Comparison of ENCODE assay signal across 28 cellular contexts in genomic region chr1:203183828-203184227, GRCh38. TPM values are rescaled to one million over a fixed set of nuclear protein-coding genes. Genes with fewer than 3 reads are reported as not detected.
"Had no signal": no experiment of that assay in that cellular context is flagged by ENCODE, and none has a peak within 500 bp of the region (broad histone marks: within the 10 kb centered on the region; RNA-seq: fewer than 3 reads in every experiment).

No MANE protein-coding gene starts in this region.

- DNase-seq: colonic mucosa; effector CD8-positive, alpha-beta T cell; endodermal cell; foreskin fibroblast; kidney; left lung; nephron progenitor cell; stimulated activated CD4-positive, alpha-beta T cell treated with anti-CD3 and anti-CD28 coated beads, Interleukin-15, amount 100 ng/mL, for 24 hours; stimulated activated CD4-positive, alpha-beta T cell treated with anti-CD3 and anti-CD28 coated beads, Interleukin-4, amount 100 ng/mL, for 1 hour; stimulated activated CD8-positive, alpha-beta memory T cell treated with anti-CD3 and anti-CD28 coated beads, Interleukin-4, amount 100 ng/mL, for 48 hours; stimulated activated naive CD4-positive, alpha-beta T cell; stimulated activated naive CD8-positive, alpha-beta T cell treated with anti-CD3 and anti-CD28 coated beads, Interleukin-15, amount 100 ng/mL, for 72 hours; transverse colon; uterus had no signal

- H3K27me3 ChIP-seq: colonic mucosa, gastroesophageal sphincter, heart left ventricle, hepatocyte, left lung, right atrium auricular region, suprapubic skin, transverse colon, upper lobe of right lung, uterus had no signal

- H3K36me3 ChIP-seq: colonic mucosa, gastroesophageal sphincter, heart left ventricle, prostate gland, right atrium auricular region, suprapubic skin, transverse colon, upper lobe of right lung, uterus had no signal

- H3K79me2 ChIP-seq: hepatocyte, parathyroid adenoma had no signal

- H3K27ac ChIP-seq: colonic mucosa, epithelial cell of prostate, gastroesophageal sphincter, heart left ventricle, hepatocyte, left lung, parathyroid adenoma, prostate gland, right atrium auricular region, suprapubic skin, transverse colon, upper lobe of right lung, uterus had no signal

- FAIRE-seq: kidney had no signal

- H3K9me3 ChIP-seq: colonic mucosa, gastroesophageal sphincter, heart left ventricle, left lung, prostate gland, right atrium auricular region, suprapubic skin, transverse colon, upper lobe of right lung, uterus had no signal

- H3K9ac ChIP-seq: parathyroid adenoma had no signal

- ATAC-seq: esophagus mucosa; gastroesophageal sphincter; heart left ventricle; left lung; naive thymus-derived CD8-positive, alpha-beta T cell; stimulated activated naive CD8-positive, alpha-beta T cell treated with anti-CD3 and anti-CD28 coated beads, Interleukin-15, amount 100 ng/mL, for 72 hours; upper lobe of right lung had no signal

- H2AFZ ChIP-seq: hepatocyte, parathyroid adenoma had no signal

- H3K4me3 ChIP-seq: colonic mucosa, gastroesophageal sphincter, heart left ventricle, hepatocyte, left lung, prostate gland, right atrium auricular region, suprapubic skin, transverse colon, upper lobe of right lung, uterus had no signal

- H3K4me1 ChIP-seq: colonic mucosa, parathyroid adenoma, prostate gland had no signal

- H3K4me2 ChIP-seq: hepatocyte had no signal

RNA-seq across cellular contexts. Expression of gene CHI3L1, which starts 2.7 kb away (rescaled TPM):
- total RNA-seq: chondrocyte; lung microvascular endothelial cell; naive thymus-derived CD8-positive, alpha-beta T cell had no signal
- polyA plus RNA-seq: naive thymus-derived CD8-positive, alpha-beta T cell had no signal

RNA-seq across cellular contexts. Expression of gene MYBPH, which starts 8.2 kb away (rescaled TPM):
- total RNA-seq: chondrocyte; colonic mucosa; endodermal cell; esophagus mucosa; gastroesophageal sphincter; hepatocyte; kidney; lower leg skin; lung microvascular endothelial cell; naive thymus-derived CD8-positive, alpha-beta T cell; right atrium auricular region; transverse colon; upper lobe of right lung had no signal
- polyA plus RNA-seq: heart left ventricle; naive thymus-derived CD8-positive, alpha-beta T cell had no signal

RNA-seq across cellular contexts. Expression of gene CHIT1, which starts 45.6 kb away (rescaled TPM):
- total RNA-seq: chondrocyte, lung microvascular endothelial cell, right atrium auricular region had no signal
- polyA plus RNA-seq: heart left ventricle had no signal

RNA-seq across cellular contexts. Expression of gene ADORA1, which starts 56.3 kb away (rescaled TPM):
- total RNA-seq: lung microvascular endothelial cell; naive thymus-derived CD8-positive, alpha-beta T cell had no signal
- polyA plus RNA-seq: naive thymus-derived CD8-positive, alpha-beta T cell had no signal
